10 cellular contexts compared by ENCODE assay signal in the genomic region with DNA sequence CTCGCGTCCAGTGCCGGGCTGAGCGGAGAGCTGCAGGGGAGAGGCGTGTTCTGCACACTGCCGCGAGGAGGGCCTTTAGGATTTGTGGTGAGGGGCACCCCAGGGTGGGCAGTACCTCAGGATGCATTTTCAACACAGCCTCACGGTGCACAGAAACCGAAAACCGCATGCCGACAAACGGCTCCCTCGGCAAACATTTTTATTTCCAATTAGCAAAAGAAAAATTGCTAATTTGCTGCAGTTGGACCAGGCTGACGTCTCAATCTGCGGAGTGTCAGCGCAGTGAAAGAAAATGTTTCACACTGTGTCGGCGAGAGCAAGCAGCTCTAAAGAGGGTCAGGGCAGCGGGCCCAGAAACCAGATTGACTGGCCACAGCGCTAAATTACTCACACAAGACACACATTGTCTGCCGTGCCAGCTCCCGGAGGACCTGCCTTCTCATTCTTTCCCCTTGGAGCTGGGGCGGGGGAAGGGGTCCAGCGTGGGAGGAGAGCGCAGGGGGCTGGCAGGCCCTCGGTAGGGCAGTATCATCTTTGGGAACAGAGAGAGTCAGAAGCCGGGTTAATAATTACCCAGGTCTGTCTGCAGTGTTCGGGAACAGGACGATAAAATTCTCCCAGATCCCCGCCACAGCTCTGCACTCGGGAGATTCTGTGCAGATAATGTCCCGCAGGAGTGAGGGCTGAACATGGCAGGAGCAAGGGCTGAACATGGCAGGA.
A peak's percentile ranks its signal among the peaks of the same experiment; 100 is the strongest.
DNase-seq lines count a peak whose midpoint lies in the region; TF ChIP-seq lines count a peak whose summit lies in the region.
"Had no signal": no experiment of that assay in that cellular context is flagged by ENCODE, and none has a peak within 500 bp of the region (broad histone marks: within the 10 kb centered on the region; RNA-seq: fewer than 3 reads in every experiment).

No MANE protein-coding gene starts in this region.

- peak overlapping the region; percentile 57 for H3K4me3 Mint-ChIP-seq in neural progenitor cell

- no peak overlapping the region for H2AFZ ChIP-seq in neural progenitor cell (replicated peaks)

- peak overlapping the region; percentile 28 for H3K4me2 ChIP-seq in neural progenitor cell

- H3K36me3 Mint-ChIP-seq in neural progenitor cell: no peaks in the 10 kb centered on the region

- no peaks in the 10 kb centered on the region for H3K27me3 ChIP-seq in neural progenitor cell

- peak overlapping the region; percentile 14 for H3K27ac Mint-ChIP-seq in neural progenitor cell

- H3K9ac ChIP-seq in neural progenitor cell: no peak overlapping the region

- no peak for TF ChIP-seq CTCF in VCaP (conservative IDR thresholded peaks at IDR 0.05)
- TF ChIP-seq CTCF in neural progenitor cell (IDR thresholded peaks at IDR 0.05): no peak

- peaks cover 37% of the 10 kb centered on the region for H3K4me1 ChIP-seq in neural progenitor cell

- no peaks in the 10 kb centered on the region for H4K20me1 ChIP-seq in neural progenitor cell (ENCODE audit: low read depth)

- no peaks in the 10 kb centered on the region for H3K36me3 ChIP-seq in neural progenitor cell

- H3K9me3 ChIP-seq in neural progenitor cell (ENCODE audit: low read depth): no peaks in the 10 kb centered on the region

- H3K27ac ChIP-seq in VCaP: peak overlapping the region; percentile 95
- H3K27ac ChIP-seq in neural progenitor cell: peak overlapping the region; percentile 34

- peak; percentile 48 for DNase-seq in AG20443 (ENCODE audit: low spot score)
- DNase-seq in glomerular visceral epithelial cell (ENCODE audit: extremely low spot score): peak; percentile 15
- peak; percentile 68 for DNase-seq in neural progenitor cell (ENCODE audit: low spot score)
- DNase-seq in HCEC 1CT: no peak
- DNase-seq in NCI-H345 treated with DMSO at 0.1 percent for 48 hours (lab: John Stamatoyannopoulos, UW; ENCODE audit: unreplicated experiment): no peak
- no peak for DNase-seq in NOMO-1 (lab: John Stamatoyannopoulos, UW; ENCODE audit: unreplicated experiment in 2 of 2)
- DNase-seq in NCI-H146 (lab: John Stamatoyannopoulos, UW): no peak
- DNase-seq: COR-L47; stimulated activated CD4-positive, alpha-beta T cell treated with anti-CD3 and anti-CD28 coated beads, Interleukin-2, amount 100 ng/mL, for 24 hours had no signal

- no peak overlapping the region for H3K4me3 ChIP-seq in neural progenitor cell

- peaks cover 65% of the 10 kb centered on the region for H3K4me1 Mint-ChIP-seq in neural progenitor cell

- no peaks in the 10 kb centered on the region for H3K79me2 ChIP-seq in neural progenitor cell (ENCODE audit: low read depth)

- H3F3A ChIP-seq in neural progenitor cell (ENCODE audit: low read depth): peaks cover 6% of the 10 kb centered on the region

- no peaks in the 10 kb centered on the region for H3K9me3 Mint-ChIP-seq in neural progenitor cell

- H3K27me3 Mint-ChIP-seq in neural progenitor cell (ENCODE audit: insufficient read depth, low read depth): peaks cover 18% of the 10 kb centered on the region

Comparison
In these comparisons a context has a peak if more than half of its experiments do, and no peak if none do; other contexts are left out.
1. DNase-seq: peak in AG20443 (single experiment), glomerular visceral epithelial cell (single experiment) and neural progenitor cell (single experiment); none in HCEC 1CT (single experiment), NCI-H345 treated with DMSO at 0.1 percent for 48 hours (single experiment), NOMO-1 (0 of 2) and NCI-H146 (single experiment).